9 cellular contexts compared by ENCODE assay signal in the genomic region with DNA sequence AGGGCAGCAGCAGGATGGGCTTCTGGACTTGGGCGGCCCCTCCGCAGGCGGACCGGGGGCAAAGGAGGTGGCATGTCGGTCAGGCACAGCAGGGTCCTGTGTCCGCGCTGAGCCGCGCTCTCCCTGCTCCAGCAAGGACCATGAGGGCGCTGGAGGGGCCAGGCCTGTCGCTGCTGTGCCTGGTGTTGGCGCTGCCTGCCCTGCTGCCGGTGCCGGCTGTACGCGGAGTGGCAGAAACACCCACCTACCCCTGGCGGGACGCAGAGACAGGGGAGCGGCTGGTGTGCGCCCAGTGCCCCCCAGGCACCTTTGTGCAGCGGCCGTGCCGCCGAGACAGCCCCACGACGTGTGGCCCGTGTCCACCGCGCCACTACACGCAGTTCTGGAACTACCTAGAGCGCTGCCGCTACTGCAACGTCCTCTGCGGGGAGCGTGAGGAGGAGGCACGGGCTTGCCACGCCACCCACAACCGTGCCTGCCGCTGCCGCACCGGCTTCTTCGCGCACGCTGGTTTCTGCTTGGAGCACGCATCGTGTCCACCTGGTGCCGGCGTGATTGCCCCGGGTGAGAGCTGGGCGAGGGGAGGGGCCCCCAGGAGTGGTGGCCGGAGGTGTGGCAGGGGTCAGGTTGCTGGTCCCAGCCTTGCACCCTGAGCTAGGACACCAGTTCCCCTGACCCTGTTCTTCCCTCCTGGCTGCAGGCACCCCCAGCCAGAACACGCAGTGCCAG. TPM values are rescaled to one million over a fixed set of nuclear protein-coding genes. Genes with fewer than 3 reads are reported as not detected.
DNase-seq lines count a peak whose midpoint lies in the region; ATAC-seq, FAIRE-seq and TF ChIP-seq lines count a peak whose summit lies in the region.
"Had no signal": no experiment of that assay in that cellular context is flagged by ENCODE, and none has a peak within 500 bp of the region (broad histone marks: within the 10 kb centered on the region; RNA-seq: fewer than 3 reads in every experiment).

A gene with protein sequence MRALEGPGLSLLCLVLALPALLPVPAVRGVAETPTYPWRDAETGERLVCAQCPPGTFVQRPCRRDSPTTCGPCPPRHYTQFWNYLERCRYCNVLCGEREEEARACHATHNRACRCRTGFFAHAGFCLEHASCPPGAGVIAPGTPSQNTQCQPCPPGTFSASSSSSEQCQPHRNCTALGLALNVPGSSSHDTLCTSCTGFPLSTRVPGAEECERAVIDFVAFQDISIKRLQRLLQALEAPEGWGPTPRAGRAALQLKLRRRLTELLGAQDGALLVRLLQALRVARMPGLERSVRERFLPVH (plus strand): TSS at position 25 of the 729 bp plus-strand sequence. CDS start 116 bp downstream, at position 141.

- TF ChIP-seq CTCF in Caco-2 (IDR thresholded peaks at IDR 0.05; ENCODE audit: insufficient read depth in 1 of 2, low read depth in 1 of 2, low read length in 1 of 2, severe bottlenecking in 1 of 2, unreplicated experiment in 1 of 2) = no peak
- TF ChIP-seq CTCF in fibroblast of lung (conservative IDR thresholded peaks at IDR 0.05 in 1 of 2, IDR thresholded peaks at IDR 0.05 in 1 of 2; ENCODE audit: low read depth in 1 of 2, low read length in 2 of 2) = no peak
- TF ChIP-seq CTCF in parathyroid adenoma (IDR thresholded peaks at IDR 0.05) = no peak

- H3K36me3 ChIP-seq in Caco-2 (ENCODE audit: control insufficient read depth, insufficient read depth, low read length) (no peaks in the 10 kb centered on the region; the same call in 1 of the 2 replicates), fibroblast of lung (ENCODE audit: control insufficient read depth, insufficient read depth, low read length) (peaks cover 30% of the 10 kb centered on the region), parathyroid adenoma (ENCODE audit: control insufficient read depth, insufficient read depth, low read length) (no peaks in the 10 kb centered on the region)

- no TSS peak for BruUV-seq in Caco-2 (replicated peaks; lab: Mats Ljungman, UMichigan)

- FAIRE-seq in HTR-8/SVneo (lab: Jason Lieb, UNC) = no peak
- FAIRE-seq: GM18507 had no signal

- intact Hi-C loops in Caco-2 (cut with micrococcal nuclease; ENCODE audit: unreplicated experiment) = no loop called here

- H2AFZ ChIP-seq in fibroblast of lung (ENCODE audit: low read length) (no peak within 1 kb of the TSS), parathyroid adenoma (no peak within 1 kb of the TSS)

- H3K27ac Mint-ChIP-seq in Caco-2 (ENCODE audit: unreplicated experiment) = peak within 1 kb of the TSS; percentile 94

- H3K36me3 Mint-ChIP-seq in Caco-2 (ENCODE audit: insufficient read depth, unreplicated experiment) = peaks cover 100% of the 10 kb centered on the region

- POLR2A ChIA-PET in Caco-2 (lab: Charles Lee) = interaction anchor here (0.6 to 1.7 kb wide), 2 partner anchors 12 to 159 kb away, joined by 3 to 7 read pairs; partner anchors contain the start of genes ARFRP1, PTK6 and ZGPAT

- peaks cover 3% of the 10 kb centered on the region; the same call in 1 of the 2 replicates for H3K9me3 ChIP-seq in Caco-2
- no peaks in the 10 kb centered on the region for H3K9me3 ChIP-seq in fibroblast of lung (ENCODE audit: control insufficient read depth, insufficient read depth, low read depth, low read length)
- no peaks in the 10 kb centered on the region for H3K9me3 ChIP-seq in parathyroid adenoma (ENCODE audit: control insufficient read depth, low read length)

- peaks cover 11% of the 10 kb centered on the region for H3K4me1 Mint-ChIP-seq in Caco-2 (ENCODE audit: low read depth, unreplicated experiment)

- no peaks in the 10 kb centered on the region for H3K9me3 Mint-ChIP-seq in Caco-2 (ENCODE audit: unreplicated experiment)

- no peaks in the 10 kb centered on the region for H4K20me1 ChIP-seq in fibroblast of lung (ENCODE audit: control insufficient read depth, extremely low read depth, insufficient read depth, low read length)

- H3K27me3 ChIP-seq in Caco-2 (replicated peaks; ENCODE audit: control insufficient read depth, insufficient read depth, low read length) = no peaks in the 10 kb centered on the region
- no peaks in the 10 kb centered on the region for H3K27me3 ChIP-seq in fibroblast of lung (ENCODE audit: control insufficient read depth, insufficient read depth, low read length)
- H3K27me3 ChIP-seq in parathyroid adenoma (ENCODE audit: control insufficient read depth, insufficient read depth, low read length) = no peaks in the 10 kb centered on the region

- peak within 1 kb of the TSS; percentile 66 for H3K4me3 Mint-ChIP-seq in Caco-2 (ENCODE audit: unreplicated experiment)

- H3K27me3 Mint-ChIP-seq in Caco-2 (ENCODE audit: insufficient read depth, unreplicated experiment) = peaks cover 2% of the 10 kb centered on the region

- DNase-seq in Caco-2 = peak; percentile 62 to 63
- peak; percentile 36 for DNase-seq in activated CD4-positive, CD25-positive, alpha-beta regulatory T cell treated with anti-CD3 and anti-CD28 coated beads, Interleukin-2, amount 50 U/mL, for 72 hours
- no peak for DNase-seq in fibroblast of lung (ENCODE audit: low read depth in 2 of 2)
- DNase-seq in NCI-H146 treated with DMSO at 0.1 percent for 48 hours (lab: John Stamatoyannopoulos, UW; ENCODE audit: unreplicated experiment) = no peak
- no peak for DNase-seq in HTR-8/SVneo (ENCODE audit: insufficient read length, low spot score)

- H3K79me2 ChIP-seq in fibroblast of lung (ENCODE audit: control insufficient read depth, insufficient read depth, low read length) = peaks cover 3% of the 10 kb centered on the region
- H3K79me2 ChIP-seq in parathyroid adenoma = peaks cover 29% of the 10 kb centered on the region

- H3K4me3 ChIP-seq in Caco-2 (ENCODE audit: low read depth, low read length) = no peak within 1 kb of the TSS
- H3K4me3 ChIP-seq in fibroblast of lung (replicated peaks in 1 of 4; ENCODE audit: control extremely low read depth in 1 of 4, insufficient read depth in 1 of 4, low read depth in 3 of 4, low read length in 4 of 4) = peak within 1 kb of the TSS in 2 of 4 experiments; percentile 26 to 45
- H3K4me3 ChIP-seq in parathyroid adenoma (ENCODE audit: low read depth, low read length) = no peak within 1 kb of the TSS

- H3K4me1 ChIP-seq in Caco-2 = peaks cover 26% of the 10 kb centered on the region
- peaks cover 28% of the 10 kb centered on the region for H3K4me1 ChIP-seq in fibroblast of lung (ENCODE audit: control insufficient read depth, extremely low read depth, insufficient read depth, low read length)
- no peaks in the 10 kb centered on the region for H3K4me1 ChIP-seq in parathyroid adenoma

- CTCF ChIA-PET in Caco-2 (lab: Charles Lee) = interaction anchor here (1.4 kb wide), 1 partner anchor 157 kb away, joined by 4 read pairs; no protein-coding TSS in a partner anchor

- ATAC-seq in HG02970 (IDR thresholded peaks at IDR 0.05; ENCODE audit: low FRiP score, unreplicated experiment) (no peak), GM21360 (IDR thresholded peaks at IDR 0.05; ENCODE audit: unreplicated experiment) (no peak)

- H3K9ac ChIP-seq in fibroblast of lung (ENCODE audit: insufficient read depth, low read length) (peak within 1 kb of the TSS; percentile 53), parathyroid adenoma (no peak within 1 kb of the TSS)

- peak within 1 kb of the TSS; percentile 93 for H3K27ac ChIP-seq in fibroblast of lung (ENCODE audit: insufficient read depth, low read length)
- no peak within 1 kb of the TSS for H3K27ac ChIP-seq in parathyroid adenoma

- H3K4me2 ChIP-seq in fibroblast of lung (ENCODE audit: extremely low read depth, insufficient read depth, low read length) = peak within 1 kb of the TSS; percentile 35
- H3K4me2 ChIP-seq in parathyroid adenoma (ENCODE audit: low read length) = peak within 1 kb of the TSS; percentile 52

RNA-seq across cellular contexts. Expression of the gene that starts here (rescaled TPM):
- total RNA-seq in Caco-2 (2022) = not detected in 2 replicates
- 6.7 and 35.2 TPM in 2 replicates for total RNA-seq in fibroblast of lung
- polyA plus RNA-seq in fibroblast of lung = 3.8 and 5.7 TPM in 2 replicates
- 4.9 and 14.5 TPM in 2 replicates for polyA plus RNA-seq in fibroblast of lung (2012)
- 1.9 and 2.9 TPM in 2 replicates for polyA minus RNA-seq in fibroblast of lung (ENCODE audit: low replicate concordance)

Comparison
In these comparisons a context has a peak if more than half of its experiments do, and no peak if none do; other contexts are left out.
1. Peak in DNase-seq in Caco-2; RNA of the gene not detected or under 1 TPM.